8 cellular contexts compared by ENCODE assay signal in genomic region chr19:9621156-9622037, GRCh38. TPM values are rescaled to one million over a fixed set of nuclear protein-coding genes. Genes with fewer than 3 reads are reported as not detected.
DNase-seq lines count a peak whose midpoint lies in the region; TF ChIP-seq lines count a peak whose summit lies in the region.

Gene ZNF561 (minus strand): TSS chr19:9621232. CDS start chr19:9619456, 1,776 bp downstream.

- H3K9ac ChIP-seq in SK-N-SH, result peak within 1 kb of the TSS; percentile 87

- peak; percentile 91 for DNase-seq in EH (ENCODE audit: low read depth)
- peak; percentile 79 for DNase-seq in HCEC 1CT
- DNase-seq in NB4 (ENCODE audit: low read depth), result peak; percentile 98
- DNase-seq in SK-N-SH, result peak; percentile 86
- DNase-seq in activated naive CD4-positive, alpha-beta T cell treated with anti-CD3 and anti-CD28 coated beads, Interleukin-2, amount 50 U/mL, for 16 hours, result peak; percentile 84
- DNase-seq in glomerular endothelial cell (ENCODE audit: extremely low read depth, low read depth, low spot score), result peak; percentile 84
- peak; percentile 86 for DNase-seq in occipital lobe (lab: John Stamatoyannopoulos, UW)
- DNase-seq in suprapubic skin (ENCODE audit: low spot score in 2 of 2), result peak; percentile 90 to 93

- peak within 1 kb of the TSS; percentile 94 for H2AFZ ChIP-seq in SK-N-SH (ENCODE audit: low read depth)

- H3K9me2 ChIP-seq in SK-N-SH, result no peaks in the 10 kb centered on the region

- H3K4me1 ChIP-seq in SK-N-SH (ENCODE audit: control insufficient read depth in 1 of 2, insufficient read depth in 2 of 2, low read depth in 1 of 2, low read length in 1 of 2), result peaks cover 5 to 6% of the 10 kb centered on the region in 2 experiments; a peak in 2 of 4 replicates
- peaks cover 41% of the 10 kb centered on the region for H3K4me1 ChIP-seq in suprapubic skin

- H3K36me3 ChIP-seq in SK-N-SH (replicated peaks in 1 of 2; ENCODE audit: control insufficient read depth in 1 of 2, insufficient read depth in 2 of 2, low read length in 1 of 2) (peaks cover 14 to 30% of the 10 kb centered on the region in 2 experiments), suprapubic skin (peaks cover 30% of the 10 kb centered on the region)

- H3F3A ChIP-seq in SK-N-SH (replicated peaks; ENCODE audit: insufficient read depth), result peaks cover 10% of the 10 kb centered on the region

- H3K9me3 ChIP-seq in SK-N-SH (no peaks in the 10 kb centered on the region), suprapubic skin (no peaks in the 10 kb centered on the region)

- no peak for TF ChIP-seq RAD21 in SK-N-SH (IDR thresholded peaks at IDR 0.05; ENCODE audit: low read length)

- peak within 1 kb of the TSS; percentile 84 to 96 for H3K27ac ChIP-seq in SK-N-SH (ENCODE audit: low read depth in 2 of 2, low read length in 1 of 2)
- peak within 1 kb of the TSS; percentile 94 for H3K27ac ChIP-seq in suprapubic skin

- peak within 1 kb of the TSS; percentile 70 for H3K4me3 ChIP-seq in NB4 (ENCODE audit: low read depth, low read length)
- H3K4me3 ChIP-seq in SK-N-SH (ENCODE audit: low read depth in 2 of 2, low read length in 1 of 2), result peak within 1 kb of the TSS; percentile 70 to 95
- peak within 1 kb of the TSS; percentile 64 for H3K4me3 ChIP-seq in suprapubic skin

- H3K79me2 ChIP-seq in SK-N-SH (ENCODE audit: insufficient read depth), result peaks cover 40% of the 10 kb centered on the region

- H3K27me3 ChIP-seq in SK-N-SH (ENCODE audit: insufficient read depth) (no peaks in the 10 kb centered on the region), suprapubic skin (no peaks in the 10 kb centered on the region)

- H4K20me1 ChIP-seq in SK-N-SH (ENCODE audit: insufficient read depth), result no peaks in the 10 kb centered on the region

- POLR2A ChIA-PET in SK-N-SH (lab: Yijun Ruan, JAX), result interaction anchor here (0.8 to 2.0 kb wide), 5 partner anchors 23 to 206 kb away, joined by 3 to 15 read pairs (median 4); partner anchors contain the start of genes UBL5 and ZNF846

- CTCF ChIA-PET in SK-N-SH (lab: Yijun Ruan, JAX), result interaction anchor here (0.6 to 2.3 kb wide), 6 partner anchors 33 to 178 kb away, joined by 3 to 5 read pairs (median 4); partner anchors contain the start of genes ZNF121 and ZNF846

- TF ChIP-seq EP300 in SK-N-SH (IDR thresholded peaks at IDR 0.05; ENCODE audit: borderline replicate concordance in 1 of 2, low read depth in 1 of 2, low read length in 1 of 2) (no peak; a peak in 1 of 4 replicates), suprapubic skin (IDR thresholded peaks at IDR 0.05) (no peak)

- 5% methylated on average over 15 of the region's 33 CpGs for WGBS in SK-N-SH (ENCODE audit: low lambda C conversion rate)
- WGBS in suprapubic skin, result 1% methylated on average over 27 of the region's 33 CpGs

- TF ChIP-seq CTCF in NB4 (IDR thresholded peaks at IDR 0.05; ENCODE audit: low read depth, low read length) (no peak), SK-N-SH (IDR thresholded peaks at IDR 0.05) (no peak), suprapubic skin (IDR thresholded peaks at IDR 0.05) (no peak)

- TF ChIP-seq POLR2A in NB4 (IDR thresholded peaks at IDR 0.05; ENCODE audit: extremely low read depth, insufficient read length), result peak; percentile 76
- TF ChIP-seq POLR2A in suprapubic skin (IDR thresholded peaks at IDR 0.05), result no peak

- H3K4me2 ChIP-seq in SK-N-SH, result peak within 1 kb of the TSS; percentile 90

TF ChIP-seq in SK-N-SH, 30 proteins besides CTCF, POLR2A, EP300 and RAD21 (continues in another document):
- TF ChIP-seq GABPA (IDR thresholded peaks at IDR 0.05; ENCODE audit: low read depth) (peak; percentile 85), MEF2A (IDR thresholded peaks at IDR 0.05; ENCODE audit: borderline replicate concordance, low read depth) (no peak), IRF3 (IDR thresholded peaks at IDR 0.05; ENCODE audit: low read depth, low read length) (no peak), TAF1 (IDR thresholded peaks at IDR 0.05; ENCODE audit: borderline replicate concordance, low read depth, low read length) (peak; percentile 86), RCOR1 (IDR thresholded peaks at IDR 0.05; ENCODE audit: low read length) (no peak), RFX5 (IDR thresholded peaks at IDR 0.05; ENCODE audit: low read length) (peak; percentile 48; the same call in 1 of the 2 replicates), TCF12 (IDR thresholded peaks at IDR 0.05) (0 out of 2 replicates have a peak, but pooled peaks have one; percentile 7), POLR2AphosphoS5 (IDR thresholded peaks at IDR 0.05; ENCODE audit: low read depth, low read length) (peak; percentile 76), FOSL2 (IDR thresholded peaks at IDR 0.05; ENCODE audit: borderline replicate concordance, low read depth) (no peak), FOXJ3 (CRISPR knock-in tag; IDR thresholded peaks at IDR 0.05) (no peak), ZBTB33 (IDR thresholded peaks at IDR 0.05; ENCODE audit: borderline replicate concordance, low read depth) (no peak)
- TF ChIP-seq, protein P1, sequence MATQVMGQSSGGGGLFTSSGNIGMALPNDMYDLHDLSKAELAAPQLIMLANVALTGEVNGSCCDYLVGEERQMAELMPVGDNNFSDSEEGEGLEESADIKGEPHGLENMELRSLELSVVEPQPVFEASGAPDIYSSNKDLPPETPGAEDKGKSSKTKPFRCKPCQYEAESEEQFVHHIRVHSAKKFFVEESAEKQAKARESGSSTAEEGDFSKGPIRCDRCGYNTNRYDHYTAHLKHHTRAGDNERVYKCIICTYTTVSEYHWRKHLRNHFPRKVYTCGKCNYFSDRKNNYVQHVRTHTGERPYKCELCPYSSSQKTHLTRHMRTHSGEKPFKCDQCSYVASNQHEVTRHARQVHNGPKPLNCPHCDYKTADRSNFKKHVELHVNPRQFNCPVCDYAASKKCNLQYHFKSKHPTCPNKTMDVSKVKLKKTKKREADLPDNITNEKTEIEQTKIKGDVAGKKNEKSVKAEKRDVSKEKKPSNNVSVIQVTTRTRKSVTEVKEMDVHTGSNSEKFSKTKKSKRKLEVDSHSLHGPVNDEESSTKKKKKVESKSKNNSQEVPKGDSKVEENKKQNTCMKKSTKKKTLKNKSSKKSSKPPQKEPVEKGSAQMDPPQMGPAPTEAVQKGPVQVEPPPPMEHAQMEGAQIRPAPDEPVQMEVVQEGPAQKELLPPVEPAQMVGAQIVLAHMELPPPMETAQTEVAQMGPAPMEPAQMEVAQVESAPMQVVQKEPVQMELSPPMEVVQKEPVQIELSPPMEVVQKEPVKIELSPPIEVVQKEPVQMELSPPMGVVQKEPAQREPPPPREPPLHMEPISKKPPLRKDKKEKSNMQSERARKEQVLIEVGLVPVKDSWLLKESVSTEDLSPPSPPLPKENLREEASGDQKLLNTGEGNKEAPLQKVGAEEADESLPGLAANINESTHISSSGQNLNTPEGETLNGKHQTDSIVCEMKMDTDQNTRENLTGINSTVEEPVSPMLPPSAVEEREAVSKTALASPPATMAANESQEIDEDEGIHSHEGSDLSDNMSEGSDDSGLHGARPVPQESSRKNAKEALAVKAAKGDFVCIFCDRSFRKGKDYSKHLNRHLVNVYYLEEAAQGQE (IDR thresholded peaks at IDR 0.05; ENCODE audit: low read depth, low read length), result no peak
- TF ChIP-seq, protein P2, sequence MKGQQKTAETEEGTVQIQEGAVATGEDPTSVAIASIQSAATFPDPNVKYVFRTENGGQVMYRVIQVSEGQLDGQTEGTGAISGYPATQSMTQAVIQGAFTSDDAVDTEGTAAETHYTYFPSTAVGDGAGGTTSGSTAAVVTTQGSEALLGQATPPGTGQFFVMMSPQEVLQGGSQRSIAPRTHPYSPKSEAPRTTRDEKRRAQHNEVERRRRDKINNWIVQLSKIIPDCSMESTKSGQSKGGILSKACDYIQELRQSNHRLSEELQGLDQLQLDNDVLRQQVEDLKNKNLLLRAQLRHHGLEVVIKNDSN (IDR thresholded peaks at IDR 0.05; ENCODE audit: borderline replicate concordance, low read depth), result no peak; the same call in 1 of the 2 replicates
- TF ChIP-seq, protein P3, sequence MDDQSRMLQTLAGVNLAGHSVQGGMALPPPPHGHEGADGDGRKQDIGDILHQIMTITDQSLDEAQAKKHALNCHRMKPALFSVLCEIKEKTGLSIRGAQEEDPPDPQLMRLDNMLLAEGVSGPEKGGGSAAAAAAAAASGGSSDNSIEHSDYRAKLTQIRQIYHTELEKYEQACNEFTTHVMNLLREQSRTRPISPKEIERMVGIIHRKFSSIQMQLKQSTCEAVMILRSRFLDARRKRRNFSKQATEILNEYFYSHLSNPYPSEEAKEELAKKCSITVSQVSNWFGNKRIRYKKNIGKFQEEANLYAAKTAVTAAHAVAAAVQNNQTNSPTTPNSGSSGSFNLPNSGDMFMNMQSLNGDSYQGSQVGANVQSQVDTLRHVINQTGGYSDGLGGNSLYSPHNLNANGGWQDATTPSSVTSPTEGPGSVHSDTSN (IDR thresholded peaks at IDR 0.05), result peak; percentile 16

RNA-seq across cellular contexts. Expression of gene ZNF561, which starts in this region (rescaled TPM):
- 18.0 and 28.1 TPM in 2 replicates for polyA plus RNA-seq in SK-N-SH (2012; rRNA removed)
- polyA plus RNA-seq in SK-N-SH (2012; cell fraction: cytosol; rRNA removed), result 14.0 and 15.5 TPM in 2 replicates
- polyA plus RNA-seq in SK-N-SH (2012; cell fraction: nucleus; rRNA removed), result 24.9 and 48.6 TPM in 2 replicates
- total RNA-seq in glomerular endothelial cell (24.8 and 31.6 TPM in 2 replicates), occipital lobe (44.6 TPM), suprapubic skin (10 to 100 TPM; 33.1 to 49.4 (median 42.5) TPM)

Comparison
In these comparisons a context has a peak if more than half of its experiments do, and no peak if none do; other contexts are left out.
1. Peak in every context shown above with its lines: DNase-seq, H3K4me3 ChIP-seq and H3K27ac ChIP-seq.